13 cellular contexts compared by ENCODE assay signal in the genomic region with DNA sequence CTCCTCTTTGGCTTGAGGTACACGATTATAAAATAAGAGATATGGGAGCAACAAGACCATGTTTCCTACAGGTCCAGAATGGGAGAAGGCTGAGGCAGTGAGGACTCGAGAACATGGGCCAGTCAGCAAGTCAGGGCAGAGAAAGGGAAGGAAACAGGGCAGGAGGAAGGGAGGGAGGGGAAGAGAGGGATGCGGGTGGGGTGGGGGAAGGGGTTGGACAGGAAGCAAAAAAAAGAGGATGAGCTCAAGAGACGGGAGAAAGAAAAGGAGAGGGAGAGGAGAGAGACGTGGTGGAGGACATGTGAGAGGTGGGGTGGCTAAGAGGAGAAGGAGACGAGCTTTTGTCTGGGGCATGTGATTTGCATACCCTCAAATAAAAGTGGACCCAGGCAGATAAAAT.
"Had no signal": no experiment of that assay in that cellular context is flagged by ENCODE, and none has a peak within 500 bp of the region (broad histone marks: within the 10 kb centered on the region; RNA-seq: fewer than 3 reads in every experiment).

No MANE protein-coding gene starts in this region.

- H3K4me1 ChIP-seq: gastroesophageal sphincter had no signal

- ATAC-seq: gastroesophageal sphincter; left lobe of liver; natural killer cell; sciatic nerve; stimulated activated naive CD8-positive, alpha-beta T cell treated with anti-CD3 and anti-CD28 coated beads, Interleukin-15, Interleukin-2, amounts not matched to agents 100 U/mL and 50 U/mL, for 24 hours had no signal

- H3K27ac ChIP-seq: gastroesophageal sphincter, ovary had no signal

- H3K36me3 Mint-ChIP-seq: activated naive CD8-positive, alpha-beta T cell treated with anti-CD3 and anti-CD28 coated beads, Interleukin-2, amount 10 ng/mL, durations not matched to agents 7 days and 5 days; natural killer cell had no signal

- H3K9me3 ChIP-seq: gastroesophageal sphincter, ovary had no signal

- H3K27ac Mint-ChIP-seq: activated CD4-positive, alpha-beta T cell treated with anti-CD3 and anti-CD28 coated beads, Interleukin-2, amount 10 ng/mL, durations not matched to agents 7 days and 5 days; activated naive CD8-positive, alpha-beta T cell treated with anti-CD3 and anti-CD28 coated beads, Interleukin-2, amount 10 ng/mL, durations not matched to agents 7 days and 5 days; activated T-helper 1 cell treated with anti-CD3 and anti-CD28 coated beads, Interleukin-12 subunit alpha, Interleukin-12 subunit beta, Interleukin-2, Interleukin-4 antibody, amounts not matched to agents 30 ng/mL and 10 ng/mL and 1 ng/mL, durations not matched to agents 14 hours and 24 hours and 36 hours; natural killer cell had no signal

- H3K4me3 ChIP-seq: gastroesophageal sphincter, ovary had no signal

- H3K36me3 ChIP-seq: gastroesophageal sphincter, ovary had no signal

- H3K9me3 Mint-ChIP-seq: activated CD4-positive, alpha-beta T cell treated with anti-CD3 and anti-CD28 coated beads, Interleukin-2, amount 10 ng/mL, durations not matched to agents 7 days and 5 days; activated naive CD8-positive, alpha-beta T cell treated with anti-CD3 and anti-CD28 coated beads, Interleukin-2, amount 10 ng/mL, durations not matched to agents 7 days and 5 days; activated T-helper 1 cell treated with anti-CD3 and anti-CD28 coated beads, Interleukin-12 subunit alpha, Interleukin-12 subunit beta, Interleukin-2, Interleukin-4 antibody, amounts not matched to agents 30 ng/mL and 10 ng/mL and 1 ng/mL, durations not matched to agents 14 hours and 24 hours and 36 hours; natural killer cell had no signal

- DNase-seq: activated CD4-positive, alpha-beta T cell treated with anti-CD3 and anti-CD28 coated beads, Interleukin-2, amount 10 ng/mL, durations not matched to agents 7 days and 5 days; activated CD4-positive, CD25-positive, alpha-beta regulatory T cell; activated CD8-positive, alpha-beta memory T cell treated with anti-CD3 and anti-CD28 coated beads for 24 hours; activated naive CD8-positive, alpha-beta T cell treated with anti-CD3 and anti-CD28 coated beads, Interleukin-2, amount 10 ng/mL, durations not matched to agents 7 days and 5 days; dermis blood vessel endothelial cell; erythroblast; natural killer cell; ovary; stimulated activated naive CD8-positive, alpha-beta T cell treated with anti-CD3 and anti-CD28 coated beads, Interleukin-15, Interleukin-2, amounts not matched to agents 100 U/mL and 50 U/mL, for 24 hours had no signal

- H3K4me1 Mint-ChIP-seq: activated CD4-positive, alpha-beta T cell treated with anti-CD3 and anti-CD28 coated beads, Interleukin-2, amount 10 ng/mL, durations not matched to agents 7 days and 5 days; activated naive CD8-positive, alpha-beta T cell treated with anti-CD3 and anti-CD28 coated beads, Interleukin-2, amount 10 ng/mL, durations not matched to agents 7 days and 5 days had no signal

- H3K4me3 Mint-ChIP-seq: activated CD4-positive, alpha-beta T cell treated with anti-CD3 and anti-CD28 coated beads, Interleukin-2, amount 10 ng/mL, durations not matched to agents 7 days and 5 days; activated naive CD8-positive, alpha-beta T cell treated with anti-CD3 and anti-CD28 coated beads, Interleukin-2, amount 10 ng/mL, durations not matched to agents 7 days and 5 days; activated T-helper 1 cell treated with anti-CD3 and anti-CD28 coated beads, Interleukin-12 subunit alpha, Interleukin-12 subunit beta, Interleukin-2, Interleukin-4 antibody, amounts not matched to agents 30 ng/mL and 10 ng/mL and 1 ng/mL, durations not matched to agents 14 hours and 24 hours and 36 hours; natural killer cell had no signal

- H3K27me3 ChIP-seq: ovary had no signal
